8 cellular contexts compared by ENCODE assay signal in genomic region chr3:36944641-36945270, GRCh38. TPM values are rescaled to one million over a fixed set of nuclear protein-coding genes. Genes with fewer than 3 reads are reported as not detected.
DNase-seq lines count a peak whose midpoint lies in the region; ATAC-seq and TF ChIP-seq lines count a peak whose summit lies in the region.

TRANK1 (minus strand) TSS chr3:36945054; CDS start chr3:36944809, 245 bp downstream.

- peaks cover 9 to 30% (median 16%) of the 10 kb centered on the region in 3 donors for H3K4me1 Mint-ChIP-seq in naive B cell
- H3K4me1 Mint-ChIP-seq in stimulated activated effector memory CD8-positive, alpha-beta T cell treated with anti-CD3 and anti-CD28 coated beads, Interleukin-12 subunit alpha, Interleukin-12 subunit beta, amount 100 ng/mL, for 72 hours, result no peaks in the 10 kb centered on the region

- H3K4me3 ChIP-seq in GM08714 (ENCODE audit: low read length) (peak within 1 kb of the TSS; percentile 64; the same call in 1 of the 2 replicates), HEK293 (ENCODE audit: low read depth, low read length) (peak within 1 kb of the TSS; percentile 17), esophagus squamous epithelium (peak within 1 kb of the TSS; percentile 53 to 85 (median 74))

- intact Hi-C loops in esophagus squamous epithelium (cut with DNase I), result no loop called here

- no peaks in the 10 kb centered on the region for H3K27me3 Mint-ChIP-seq in naive B cell

- H3K27ac ChIP-seq in HEK293 (ENCODE audit: extremely low read depth, low read depth, low read length) (no peak within 1 kb of the TSS), esophagus squamous epithelium (peak within 1 kb of the TSS; percentile 51 to 80 (median 72))

- ATAC-seq in naive B cell (ENCODE audit: low read depth in 2 of 2), result peak; percentile 88 to 89
- ATAC-seq in stimulated activated effector memory CD8-positive, alpha-beta T cell treated with anti-CD3 and anti-CD28 coated beads, Interleukin-12 subunit alpha, Interleukin-12 subunit beta, amount 100 ng/mL, for 72 hours, result peak; percentile 88

- H3K27ac Mint-ChIP-seq in naive B cell, result peak within 1 kb of the TSS; percentile 60 to 90 (median 76)
- H3K27ac Mint-ChIP-seq in stimulated activated effector memory CD8-positive, alpha-beta T cell treated with anti-CD3 and anti-CD28 coated beads, Interleukin-12 subunit alpha, Interleukin-12 subunit beta, amount 100 ng/mL, for 72 hours, result peak within 1 kb of the TSS; percentile 54

- H3K36me3 ChIP-seq in HEK293 (ENCODE audit: control insufficient read depth in 2 of 2, insufficient read depth in 1 of 2, low read length in 2 of 2), result no peaks in the 10 kb centered on the region
- no peaks in the 10 kb centered on the region for H3K36me3 ChIP-seq in esophagus squamous epithelium

- CTCF ChIA-PET in HEK293 (lab: Yijun Ruan, JAX), result no interaction called here

- H3K36me3 Mint-ChIP-seq in naive B cell, result peaks cover 8 to 20% of the 10 kb centered on the region in 2 donors
- H3K36me3 Mint-ChIP-seq in stimulated activated effector memory CD8-positive, alpha-beta T cell treated with anti-CD3 and anti-CD28 coated beads, Interleukin-12 subunit alpha, Interleukin-12 subunit beta, amount 100 ng/mL, for 72 hours, result peaks cover 6% of the 10 kb centered on the region

- H3K4me3 Mint-ChIP-seq in naive B cell, result peak within 1 kb of the TSS; percentile 82 to 94 (median 90)
- H3K4me3 Mint-ChIP-seq in stimulated activated effector memory CD8-positive, alpha-beta T cell treated with anti-CD3 and anti-CD28 coated beads, Interleukin-12 subunit alpha, Interleukin-12 subunit beta, amount 100 ng/mL, for 72 hours, result peak within 1 kb of the TSS; percentile 75

- DNase-seq in NCI-H2196 (lab: John Stamatoyannopoulos, UW; ENCODE audit: unreplicated experiment), result peak; percentile 40
- DNase-seq in activated T-cell treated with anti-CD3 and anti-CD28 coated beads for 24 hours (ENCODE audit: low read depth), result peak; percentile 80
- DNase-seq in esophagus squamous epithelium (lab: John Stamatoyannopoulos, UW), result peak; percentile 6
- peak; percentile 71 for DNase-seq in naive B cell
- peak; percentile 52 to 77 for DNase-seq in stimulated activated effector memory CD8-positive, alpha-beta T cell treated with anti-CD3 and anti-CD28 coated beads, Interleukin-12 subunit alpha, Interleukin-12 subunit beta, amount 100 ng/mL, for 72 hours (ENCODE audit: low spot score in 2 of 2)
- no peak for DNase-seq in glomerular visceral epithelial cell (ENCODE audit: extremely low spot score)

- H3K4me1 ChIP-seq in HEK293 (ENCODE audit: control insufficient read depth, insufficient read depth, low read length) (no peaks in the 10 kb centered on the region), esophagus squamous epithelium (peaks cover 7 to 29% (median 11%) of the 10 kb centered on the region in 3 donors)

- POLR2A ChIA-PET in HEK293 (lab: Yijun Ruan, JAX), result no interaction called here

- H3K9me3 ChIP-seq in HEK293 (ENCODE audit: control insufficient read depth, insufficient read depth, low read depth, low read length) (no peaks in the 10 kb centered on the region), esophagus squamous epithelium (peaks cover 0 to 12% (median 8%) of the 10 kb centered on the region in 3 donors)

- no peaks in the 10 kb centered on the region for H3K27me3 ChIP-seq in esophagus squamous epithelium

- no peak for TF ChIP-seq CTCF in HEK293 (tag by site-specific recombination; IDR thresholded peaks at IDR 0.05)
- TF ChIP-seq CTCF in esophagus squamous epithelium (IDR thresholded peaks at IDR 0.05), result no peak

- H3K9me3 Mint-ChIP-seq in naive B cell, result peaks cover 0 to 28% (median 22%) of the 10 kb centered on the region in 7 donors
- peaks cover 5% of the 10 kb centered on the region for H3K9me3 Mint-ChIP-seq in stimulated activated effector memory CD8-positive, alpha-beta T cell treated with anti-CD3 and anti-CD28 coated beads, Interleukin-12 subunit alpha, Interleukin-12 subunit beta, amount 100 ng/mL, for 72 hours

- TF ChIP-seq POLR2A in esophagus squamous epithelium (IDR thresholded peaks at IDR 0.05), result peak in 2 of 4 donors; percentile 46 to 62

- WGBS in esophagus squamous epithelium, 2 donors, result 6% methylated on average over 7 of the region's 68 CpGs; no CpG with 5 or more reads in 1 of the 2 donors

TF ChIP-seq in HEK293, 187 proteins besides CTCF, POLR2A, EP300 and RAD21:
- TF ChIP-seq ZNF677 (tag by site-specific recombination; IDR thresholded peaks at IDR 0.05), result no peak
- TF ChIP-seq ZNF530 (tag by site-specific recombination; IDR thresholded peaks at IDR 0.05; ENCODE audit: low read depth), result no peak
- no peak for TF ChIP-seq ZNF747 (tag by site-specific recombination; IDR thresholded peaks at IDR 0.05)

RNA-seq across cellular contexts. Expression of gene TRANK1, which starts in this region (rescaled TPM):
- 1 to 10 TPM; 1.8 to 6.3 (median 3.7) TPM for total RNA-seq in esophagus squamous epithelium
- polyA plus RNA-seq in naive B cell (ENCODE audit: low read depth in 6 of 6), result 10 to 100 TPM in 5 of 6 donors, under 1 TPM in 1; 0.56 to 25.1 (median 20.4) TPM

Comparison
In these comparisons a context has a peak if more than half of its experiments do, and no peak if none do; other contexts are left out.
1. H3K4me3 ChIP-seq: peak in every context shown above with its lines; median percentile 74 in esophagus squamous epithelium; 64 in GM08714; 17 in HEK293.